ENCODE assay signal across 20 cellular contexts in the genomic region with DNA sequence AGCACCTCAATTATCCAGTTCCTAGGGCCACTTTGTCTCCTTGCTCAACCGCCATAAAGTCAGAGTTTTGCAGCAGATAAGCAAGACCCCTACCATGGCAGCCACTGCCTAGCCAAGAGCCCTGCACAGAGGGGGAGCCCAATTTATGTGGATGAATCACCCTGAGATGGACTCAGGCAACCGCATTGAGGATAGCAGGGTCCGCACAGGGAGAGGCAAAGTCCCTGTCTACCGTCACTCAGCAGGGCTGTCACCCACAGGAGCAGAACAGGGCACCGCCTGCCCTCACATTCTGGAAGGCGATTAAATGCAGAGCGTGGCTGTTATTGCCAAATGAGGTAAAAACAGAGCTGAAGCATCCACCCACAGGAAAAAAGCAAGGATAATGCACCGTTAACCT. TPM values are rescaled to one million over a fixed set of nuclear protein-coding genes. Genes with fewer than 3 reads are reported as not detected.
A peak's percentile ranks its signal among the peaks of the same experiment; 100 is the strongest.
DNase-seq lines count a peak whose midpoint lies in the region; ATAC-seq and TF ChIP-seq lines count a peak whose summit lies in the region.
"Had no signal": no experiment of that assay in that cellular context is flagged by ENCODE, and none has a peak within 500 bp of the region (broad histone marks: within the 10 kb centered on the region; RNA-seq: fewer than 3 reads in every experiment).

No MANE protein-coding gene starts in this region.

- H3K4me3 ChIP-seq in HEK293 (ENCODE audit: low read depth, low read length), result no peak overlapping the region
- H3K4me3 ChIP-seq in psoas muscle, result peak overlapping the region; percentile 74
- H3K4me3 ChIP-seq: A549, HAP-1 had no signal

- TF ChIP-seq CTCF in HEK293 (tag by site-specific recombination; IDR thresholded peaks at IDR 0.05) (no peak), psoas muscle (IDR thresholded peaks at IDR 0.05) (no peak)

- intact Hi-C loops in psoas muscle (cut with DNase I), result no loop called here

- H3K4me1 ChIP-seq in HEK293 (ENCODE audit: control insufficient read depth, insufficient read depth, low read length) (no peaks in the 10 kb centered on the region), psoas muscle (peaks cover 6% of the 10 kb centered on the region)
- H3K4me1 ChIP-seq: A549, HAP-1 had no signal

- no peaks in the 10 kb centered on the region for H3K9me3 ChIP-seq in HEK293 (ENCODE audit: control insufficient read depth, insufficient read depth, low read depth, low read length)
- H3K9me3 ChIP-seq in psoas muscle, result no peaks in the 10 kb centered on the region
- H3K9me3 ChIP-seq: A549, HAP-1 had no signal

- POLR2A ChIA-PET in HEK293 (lab: Yijun Ruan, JAX), result no interaction called here

- DNase-seq in NCI-H69 (lab: John Stamatoyannopoulos, UW), result peak; percentile 14
- DNase-seq in left lobe of liver (ENCODE audit: low spot score), result peak; percentile 23
- no peak for DNase-seq in psoas muscle
- DNase-seq in NCI-H1694 treated with DMSO at 0.1 percent for 48 hours (lab: John Stamatoyannopoulos, UW), result no peak
- DNase-seq: CD8-positive, alpha-beta T cell; COR-L47; DMS153; DMS79 treated with DMSO at 0.1 percent for 48 hours; EL; GOT3; HFFc6 had no signal

- H3K27me3 ChIP-seq in psoas muscle (ENCODE audit: insufficient read depth in 3 of 3, low read length in 2 of 3), result no peaks in the 10 kb centered on the region

- no peak for ATAC-seq in left lobe of liver
- peak in 1 of 4 donors; percentile 23 for ATAC-seq in psoas muscle
- no peak for ATAC-seq in GM21825 (IDR thresholded peaks at IDR 0.05; ENCODE audit: unreplicated experiment)
- ATAC-seq in HG03439 (IDR thresholded peaks at IDR 0.05; ENCODE audit: unreplicated experiment), result no peak
- ATAC-seq: A549; CD8-positive, alpha-beta T cell; HepG2 had no signal

- CTCF ChIA-PET in HEK293 (lab: Yijun Ruan, JAX), result interaction anchor here (0.9 kb wide), 1 partner anchor 10 kb away, joined by 3 read pairs; no protein-coding TSS in a partner anchor

- H3K36me3 ChIP-seq in HEK293 (ENCODE audit: control insufficient read depth in 2 of 2, insufficient read depth in 1 of 2, low read length in 2 of 2) (no peaks in the 10 kb centered on the region), psoas muscle (ENCODE audit: insufficient read depth in 1 of 2, low read depth in 1 of 2) (peaks cover 0 to 3% of the 10 kb centered on the region in 2 donors)
- H3K36me3 ChIP-seq: HAP-1 had no signal

- WGBS in psoas muscle, 3 donors, result 67 to 88% (median 78%) methylated on average over 8 of the region's 8 CpGs

- H3K27ac ChIP-seq in HEK293 (ENCODE audit: extremely low read depth, low read depth, low read length) (no peak overlapping the region), psoas muscle (peak overlapping the region; percentile 21)
- H3K27ac ChIP-seq: A549 had no signal

TF ChIP-seq in HEK293, 187 proteins besides CTCF, POLR2A, EP300 and RAD21:
- TF ChIP-seq, protein P1, sequence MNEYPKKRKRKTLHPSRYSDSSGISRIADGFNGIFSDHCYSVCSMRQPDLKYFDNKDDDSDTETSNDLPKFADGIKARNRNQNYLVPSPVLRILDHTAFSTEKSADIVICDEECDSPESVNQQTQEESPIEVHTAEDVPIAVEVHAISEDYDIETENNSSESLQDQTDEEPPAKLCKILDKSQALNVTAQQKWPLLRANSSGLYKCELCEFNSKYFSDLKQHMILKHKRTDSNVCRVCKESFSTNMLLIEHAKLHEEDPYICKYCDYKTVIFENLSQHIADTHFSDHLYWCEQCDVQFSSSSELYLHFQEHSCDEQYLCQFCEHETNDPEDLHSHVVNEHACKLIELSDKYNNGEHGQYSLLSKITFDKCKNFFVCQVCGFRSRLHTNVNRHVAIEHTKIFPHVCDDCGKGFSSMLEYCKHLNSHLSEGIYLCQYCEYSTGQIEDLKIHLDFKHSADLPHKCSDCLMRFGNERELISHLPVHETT (tag by site-specific recombination; IDR thresholded peaks at IDR 0.05), result no peak
- TF ChIP-seq ZIC2 (tag by site-specific recombination; IDR thresholded peaks at IDR 0.05), result peak; percentile 66
- TF ChIP-seq, protein P2, sequence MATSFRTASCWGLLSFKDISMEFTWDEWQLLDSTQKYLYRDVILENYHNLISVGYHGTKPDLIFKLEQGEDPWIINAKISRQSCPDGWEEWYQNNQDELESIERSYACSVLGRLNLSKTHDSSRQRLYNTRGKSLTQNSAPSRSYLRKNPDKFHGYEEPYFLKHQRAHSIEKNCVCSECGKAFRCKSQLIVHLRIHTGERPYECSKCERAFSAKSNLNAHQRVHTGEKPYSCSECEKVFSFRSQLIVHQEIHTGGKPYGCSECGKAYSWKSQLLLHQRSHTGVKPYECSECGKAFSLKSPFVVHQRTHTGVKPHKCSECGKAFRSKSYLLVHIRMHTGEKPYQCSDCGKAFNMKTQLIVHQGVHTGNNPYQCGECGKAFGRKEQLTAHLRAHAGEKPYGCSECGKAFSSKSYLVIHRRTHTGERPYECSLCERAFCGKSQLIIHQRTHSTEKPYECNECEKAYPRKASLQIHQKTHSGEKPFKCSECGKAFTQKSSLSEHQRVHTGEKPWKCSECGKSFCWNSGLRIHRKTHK (tag by site-specific recombination; IDR thresholded peaks at IDR 0.05), result no peak
- TF ChIP-seq ZNF48 (tag by site-specific recombination; IDR thresholded peaks at IDR 0.05), result no peak

RNA-seq across cellular contexts. Expression of a gene that starts 1.7 kb away (rescaled TPM):
- total RNA-seq in left lobe of liver, result not detected
- total RNA-seq in psoas muscle, result 10 to 100 TPM; 42.4 to 62.6 (median 54.5) TPM
- 10 to 100 TPM; 18.9 to 69.6 (median 29.8) TPM for polyA plus RNA-seq in psoas muscle
- total RNA-seq: CD8-positive, alpha-beta T cell; HepG2; HFFc6 had no signal
- polyA plus RNA-seq: A549, AG04450, BJ, CD14-positive monocyte, HepG2 had no signal

RNA-seq across cellular contexts. Expression of a gene that starts 37.0 kb away (rescaled TPM):
- total RNA-seq in left lobe of liver (2.2 TPM), psoas muscle (under 1 TPM in 3 of 4 donors, not detected in 1; 0.12 to 0.62 (median 0.42) TPM)
- under 1 TPM in 2 of 3 donors, not detected in 1; 0.21 to 0.44 TPM for polyA plus RNA-seq in psoas muscle
- total RNA-seq: CD8-positive, alpha-beta T cell; HFFc6 had no signal
- polyA plus RNA-seq: AG04450, CD14-positive monocyte had no signal

RNA-seq across cellular contexts. Expression of a gene that starts 47.4 kb away (rescaled TPM):
- 476 TPM for total RNA-seq in left lobe of liver
- 1 to 10 TPM in 3 of 4 donors, under 1 TPM in 1; 0.51 to 1.4 (median 1.3) TPM for total RNA-seq in psoas muscle
- under 1 TPM; 0.24 to 0.83 (median 0.42) TPM for polyA plus RNA-seq in psoas muscle
- total RNA-seq: HFFc6 had no signal
- polyA plus RNA-seq: A549, AG04450 had no signal

Comparison
In these comparisons a context has a peak if more than half of its experiments do, and no peak if none do; other contexts are left out.
1. DNase-seq: peak in NCI-H69 (single experiment) and left lobe of liver (single experiment); none in psoas muscle (0 of 2) and NCI-H1694 treated with DMSO at 0.1 percent for 48 hours (single experiment).
2. RNA of a gene that starts 1.7 kb away (total RNA-seq): 42.4 to 62.6 TPM in psoas muscle; not detected in left lobe of liver (single experiment); every median in the first group is over 10 times any median in the second.
3. RNA of a gene that starts 47.4 kb away (total RNA-seq): 476 TPM in left lobe of liver (single experiment); 0.51 to 1.4 TPM in psoas muscle; every median in the first group is over 100 times any median in the second.